ENCODE assay signal across 1 cellular context in genomic region chr11:75445315-75445953, GRCh38.
TF ChIP-seq lines count a peak whose summit lies in the region.

No MANE protein-coding gene starts in this region.

TF ChIP-seq in HepG2, 621 proteins besides CTCF, POLR2A, EP300 and RAD21 (continued from another document):
- no peak for TF ChIP-seq ZNF18 (CRISPR knock-in tag; IDR thresholded peaks at IDR 0.05; ENCODE audit: insufficient replicate concordance)
- no peak for TF ChIP-seq TFDP2 (CRISPR knock-in tag; IDR thresholded peaks at IDR 0.05)
- no peak for TF ChIP-seq DZIP1 (CRISPR knock-in tag; IDR thresholded peaks at IDR 0.05)
